9 cellular contexts compared by ENCODE assay signal in genomic region chr14:100076630-100077029, GRCh38. TPM values are rescaled to one million over a fixed set of nuclear protein-coding genes. Genes with fewer than 3 reads are reported as not detected.
A peak's percentile ranks its signal among the peaks of the same experiment; 100 is the strongest.
DNase-seq lines count a peak whose midpoint lies in the region; ATAC-seq, FAIRE-seq and TF ChIP-seq lines count a peak whose summit lies in the region.
"Had no signal": no experiment of that assay in that cellular context is flagged by ENCODE, and none has a peak within 500 bp of the region (broad histone marks: within the 10 kb centered on the region; RNA-seq: fewer than 3 reads in every experiment).

No MANE protein-coding gene starts in this region.

- H3K4me3 Mint-ChIP-seq in IgD-negative memory B cell: peak overlapping the region in 2 of 4 donors; percentile 62 to 76

- FAIRE-seq in frontal cortex (lab: Jason Lieb, UNC): no peak
- FAIRE-seq: colon had no signal

- no peak overlapping the region for H3K27ac ChIP-seq in lung (ENCODE audit: low read depth in 1 of 2, low read length in 1 of 2)
- H3K27ac ChIP-seq in A673 (ENCODE audit: low read depth, low read length, poor library complexity, severe bottlenecking): no peak overlapping the region

- ATAC-seq in lung (ENCODE audit: insufficient read depth, low FRiP score): peak; percentile 36

- H3K36me3 ChIP-seq in lung (ENCODE audit: control insufficient read depth in 2 of 2, insufficient read depth in 2 of 2, low read length in 2 of 2) (no peaks in the 10 kb centered on the region), A673 (ENCODE audit: insufficient read depth, low read length, poor library complexity, severe bottlenecking) (no peaks in the 10 kb centered on the region)

- no TSS peak for BruUV-seq in A673 (replicated peaks; lab: Mats Ljungman, UMichigan)

- peak overlapping the region in 2 of 3 donors; percentile 83 to 93 for H3K27ac Mint-ChIP-seq in IgD-negative memory B cell

- TF ChIP-seq CTCF in AG04449 (IDR thresholded peaks at IDR 0.05; ENCODE audit: insufficient read depth, low read length, missing control alignments) (no peak), astrocyte of the spinal cord (IDR thresholded peaks at IDR 0.05; ENCODE audit: low read depth, low read length) (no peak), lung (IDR thresholded peaks at IDR 0.05; ENCODE audit: control extremely low read depth, extremely low read depth) (no peak), A673 (conservative IDR thresholded peaks at IDR 0.05; ENCODE audit: low read depth, low read length) (no peak)

- WGBS in lung, 2 donors: 32 to 56% methylated on average over 7 of the region's 7 CpGs

- no peaks in the 10 kb centered on the region for H3K36me3 Mint-ChIP-seq in IgD-negative memory B cell

- POLR2A ChIA-PET in AG04449 (lab: Yijun Ruan, JAX) (no interaction called here), A673 (lab: Charles Lee; ENCODE audit: low non-redundant PET) (no interaction called here)

- intact Hi-C loops in A673 (cut with micrococcal nuclease; ENCODE audit: unreplicated experiment): no loop called here

- peaks cover 6 to 25% of the 10 kb centered on the region in 2 donors for H3K4me1 ChIP-seq in lung (ENCODE audit: control insufficient read depth in 2 of 2, insufficient read depth in 2 of 2, low read length in 2 of 2)
- peaks cover 18% of the 10 kb centered on the region for H3K4me1 ChIP-seq in A673 (ENCODE audit: insufficient read depth, low read length, poor library complexity, severe bottlenecking)

- no peaks in the 10 kb centered on the region for H3K27me3 ChIP-seq in lung (ENCODE audit: control insufficient read depth, insufficient read depth)
- H3K27me3 ChIP-seq in A673 (replicated peaks; ENCODE audit: insufficient read depth, low read depth, low read length, poor library complexity): no peaks in the 10 kb centered on the region

- peaks cover 67 to 82% (median 75%) of the 10 kb centered on the region in 3 donors for H3K4me1 Mint-ChIP-seq in IgD-negative memory B cell

- CTCF ChIA-PET in AG04449 (lab: Yijun Ruan, JAX): interaction anchor here (0.9 to 4.1 kb wide), 3 partner anchors 7 to 23 kb away, joined by 3 to 15 read pairs (median 3); no protein-coding TSS in a partner anchor
- CTCF ChIA-PET in A673 (lab: Charles Lee): no interaction called here

- in situ Hi-C loops in astrocyte of the spinal cord (cut with HindIII; ENCODE audit: low sequenced_read_pairs): no loop called here

- H3K9me3 ChIP-seq in lung (ENCODE audit: control insufficient read depth in 2 of 2, insufficient read depth in 1 of 2, low read length in 1 of 2): no peaks in the 10 kb centered on the region
- H3K9me3 ChIP-seq in A673 (ENCODE audit: low read depth, low read length, poor library complexity, severe bottlenecking): no peaks in the 10 kb centered on the region

- no peaks in the 10 kb centered on the region for H3K9me3 Mint-ChIP-seq in IgD-negative memory B cell

- DNase-seq in AG04449 (ENCODE audit: low read depth, low spot score) (peak; percentile 24), astrocyte of the spinal cord (ENCODE audit: low read depth, low spot score) (peak; percentile 28), lung (ENCODE audit: low spot score) (no peak), A673 (ENCODE audit: low spot score) (no peak), frontal cortex (ENCODE audit: low spot score in 2 of 2) (no peak), GM19240 (ENCODE audit: insufficient read length, low spot score) (no peak), HK-2 (ENCODE audit: unreplicated experiment) (no peak)

- H3K4me3 ChIP-seq in AG04449 (ENCODE audit: low read depth, low read length): no peak overlapping the region
- H3K4me3 ChIP-seq in astrocyte of the spinal cord (ENCODE audit: low read depth, low read length): no peak overlapping the region
- H3K4me3 ChIP-seq in lung: no peak overlapping the region
- H3K4me3 ChIP-seq in A673 (ENCODE audit: low read depth, low read length, poor library complexity, severe bottlenecking): no peak overlapping the region

- no peaks in the 10 kb centered on the region for H3K27me3 Mint-ChIP-seq in IgD-negative memory B cell

RNA-seq across cellular contexts. Expression of gene EVL, which starts 11.4 kb away (rescaled TPM):
- 73.3 TPM for polyA plus RNA-seq in IgD-negative memory B cell
- 10 to 100 TPM; 77.9 to 78.6 TPM for total RNA-seq in lung
- polyA plus RNA-seq in lung: 10 to 100 TPM; 54.5 to 99.9 TPM
- total RNA-seq in A673 (2021): 82.9 and 112 TPM in 2 replicates
- 73.0 TPM for total RNA-seq in frontal cortex

Comparison
In these comparisons a context has a peak if more than half of its experiments do, and no peak if none do; other contexts are left out.
1. DNase-seq: peak in AG04449 (single experiment) and astrocyte of the spinal cord (single experiment); none in lung (single experiment), A673 (single experiment), frontal cortex (0 of 2), GM19240 (single experiment) and HK-2 (single experiment).